20 cellular contexts compared by ENCODE assay signal in the genomic region with DNA sequence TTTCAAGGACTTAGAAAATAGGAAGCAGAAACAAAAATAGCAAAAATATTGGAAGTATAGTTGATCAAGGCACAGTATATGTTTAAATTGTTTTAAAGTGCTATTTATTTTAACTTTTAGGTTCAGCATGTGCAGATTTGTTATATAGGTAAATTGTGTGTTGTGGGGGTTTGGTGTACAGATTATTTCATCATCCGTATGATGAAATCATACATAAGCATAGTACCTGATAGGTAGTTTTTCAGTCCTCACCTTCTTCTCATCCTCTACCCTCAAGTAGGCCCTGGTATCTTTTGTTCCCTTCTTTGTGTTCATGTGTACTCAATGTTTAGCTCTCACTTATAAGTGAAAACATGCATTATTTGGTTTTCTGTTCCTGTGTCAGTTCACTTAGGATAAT. TPM values are rescaled to one million over a fixed set of nuclear protein-coding genes. Genes with fewer than 3 reads are reported as not detected.
"Had no signal": no experiment of that assay in that cellular context is flagged by ENCODE, and none has a peak within 500 bp of the region (broad histone marks: within the 10 kb centered on the region; RNA-seq: fewer than 3 reads in every experiment).

No MANE protein-coding gene starts in this region.

- H3K27me3 Mint-ChIP-seq: dendritic cell treated with granulocyte-macrophage colony-stimulating factor and Interleukin-4, amounts not matched to agents 40 ng/mL and 50 ng/mL, for 4 days; effector memory CD8-positive, alpha-beta T cell; naive thymus-derived CD8-positive, alpha-beta T cell had no signal

- H3K27ac ChIP-seq: epithelial cell of prostate, esophagus muscularis mucosa, gastrocnemius medialis, heart right ventricle, right atrium auricular region, stomach, thoracic aorta, transverse colon had no signal

- H3K27ac Mint-ChIP-seq: dendritic cell treated with granulocyte-macrophage colony-stimulating factor and Interleukin-4, amounts not matched to agents 40 ng/mL and 50 ng/mL, for 4 days; effector memory CD8-positive, alpha-beta T cell had no signal

- H3K27me3 ChIP-seq: esophagus muscularis mucosa, gastrocnemius medialis, heart right ventricle, right atrium auricular region, stomach, transverse colon had no signal

- DNase-seq: effector memory CD8-positive, alpha-beta T cell; gastrocnemius medialis; heart right ventricle; hypothalamus; kidney glomerular epithelial cell; mesendoderm; naive thymus-derived CD8-positive, alpha-beta T cell; small intestine; stimulated activated CD4-positive, alpha-beta T cell treated with anti-CD3 and anti-CD28 coated beads, Interleukin-12 subunit alpha, Interleukin-12 subunit beta, amount 100 ng/mL, for 4 hours; stimulated activated naive CD4-positive, alpha-beta T cell; stomach; substantia nigra; transverse colon had no signal

- H3K4me3 ChIP-seq: esophagus muscularis mucosa, gastrocnemius medialis, heart right ventricle, right atrium auricular region, stomach, thoracic aorta, transverse colon had no signal

- H3K9me3 ChIP-seq: gastrocnemius medialis had no signal

- H3K4me1 ChIP-seq: esophagus muscularis mucosa, right atrium auricular region, stomach, transverse colon had no signal

- H3K36me3 ChIP-seq: esophagus muscularis mucosa, gastrocnemius medialis, right atrium auricular region, thoracic aorta, transverse colon had no signal

- H3K4me3 Mint-ChIP-seq: dendritic cell treated with granulocyte-macrophage colony-stimulating factor and Interleukin-4, amounts not matched to agents 40 ng/mL and 50 ng/mL, for 4 days; effector memory CD8-positive, alpha-beta T cell; naive thymus-derived CD8-positive, alpha-beta T cell had no signal

- ATAC-seq: effector memory CD8-positive, alpha-beta T cell; gastrocnemius medialis; heart right ventricle; naive thymus-derived CD8-positive, alpha-beta T cell had no signal

- H3K9me3 Mint-ChIP-seq: dendritic cell treated with granulocyte-macrophage colony-stimulating factor and Interleukin-4, amounts not matched to agents 40 ng/mL and 50 ng/mL, for 4 days; effector memory CD8-positive, alpha-beta T cell had no signal

RNA-seq across cellular contexts. Expression of gene KLHL6, which starts 50.9 kb away (rescaled TPM):
- total RNA-seq: fibroblast of villous mesenchyme, osteocyte had no signal
